Comparison of ENCODE assay signal across 27 cellular contexts in the genomic region with DNA sequence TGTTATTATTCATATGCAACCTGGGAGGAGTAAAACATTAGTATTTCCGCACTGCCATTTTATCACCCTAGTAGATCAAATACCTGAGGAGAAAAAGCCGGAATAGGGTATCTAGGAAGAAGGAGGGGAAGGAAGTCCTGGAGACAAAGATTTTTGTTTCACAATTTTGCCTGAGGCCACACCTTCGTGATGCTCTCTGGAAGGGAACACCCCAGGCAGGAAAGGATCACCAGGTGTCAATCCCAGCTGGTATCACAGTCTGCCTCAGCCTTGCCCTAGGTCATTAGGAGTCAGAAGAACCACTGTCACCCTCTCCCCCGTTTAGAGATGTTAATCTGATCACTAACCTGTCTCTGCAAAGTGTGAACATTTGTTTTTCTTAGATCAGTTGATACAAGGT.
"Had no signal": no experiment of that assay in that cellular context is flagged by ENCODE, and none has a peak within 500 bp of the region (broad histone marks: within the 10 kb centered on the region; RNA-seq: fewer than 3 reads in every experiment).

No MANE protein-coding gene starts in this region.

- ATAC-seq: activated CD8-positive, alpha-beta memory T cell treated with anti-CD3 and anti-CD28 coated beads, Interleukin-2, amount 10 ng/mL, durations not matched to agents 7 days and 5 days; Panc1; SK-N-SH treated with all-trans-retinoic acid at 6 μM for 48 hours had no signal

- H3K4me3 ChIP-seq: cardiac muscle cell had no signal

- DNase-seq: activated CD4-positive, alpha-beta memory T cell treated with anti-CD3 and anti-CD28 coated beads, Interleukin-2, amount 10 ng/mL, durations not matched to agents 7 days and 5 days; activated CD4-positive, alpha-beta T cell treated with anti-CD3 and anti-CD28 coated beads for 1 hour; activated CD4-positive, alpha-beta T cell treated with anti-CD3 and anti-CD28 coated beads for 48 hours; activated CD4-positive, CD25-positive, alpha-beta regulatory T cell; activated CD8-positive, alpha-beta memory T cell treated with anti-CD3 and anti-CD28 coated beads for 24 hours; activated CD8-positive, alpha-beta memory T cell treated with anti-CD3 and anti-CD28 coated beads, Interleukin-2, amount 10 ng/mL, durations not matched to agents 7 days and 5 days; activated CD8-positive, alpha-beta memory T cell treated with anti-CD3 and anti-CD28 coated beads, Interleukin-2, amount 50 U/mL, for 48 hours; activated effector memory CD4-positive, alpha-beta T cell treated with Interleukin-2 at 50 U/mL for 16 hours; activated naive CD4-positive, alpha-beta T cell treated with anti-CD3 and anti-CD28 coated beads, Interleukin-2, amount 50 U/mL, for 16 hours; activated naive CD8-positive, alpha-beta T cell treated with anti-CD3 and anti-CD28 coated beads for 36 hours; activated T-cell treated with anti-CD3 and anti-CD28 coated beads, Interleukin-2, amount 50 U/mL, for 48 hours; amniotic stem cell; brain microvascular endothelial cell; NCI-H1105; NCI-H1417 treated with DMSO at 0.1 percent for 48 hours; NCI-H187 treated with DMSO at 0.1 percent for 48 hours; NCI-H2081; NCI-H2227 treated with DMSO at 0.1 percent for 48 hours; NCI-H446 treated with DMSO at 0.1 percent for 48 hours; NCI-H82; SHP77 treated with DMSO at 0.1 percent for 48 hours; T1000; WERI-Rb-1 had no signal

- H3K27ac ChIP-seq: brain microvascular endothelial cell, cardiac muscle cell, KMS-11, WERI-Rb-1 had no signal

- H3K27me3 ChIP-seq: brain microvascular endothelial cell had no signal

- H3K36me3 ChIP-seq: brain microvascular endothelial cell, cardiac muscle cell, WERI-Rb-1 had no signal

- H3K4me2 ChIP-seq: KMS-11 had no signal
